11 cellular contexts compared by ENCODE assay signal in genomic region chr7:139699640-139700504, GRCh38.
DNase-seq lines count a peak whose midpoint lies in the region; ATAC-seq and TF ChIP-seq lines count a peak whose summit lies in the region.
"Had no signal": no experiment of that assay in that cellular context is flagged by ENCODE, and none has a peak within 500 bp of the region (broad histone marks: within the 10 kb centered on the region; RNA-seq: fewer than 3 reads in every experiment).

No MANE protein-coding gene starts in this region.

- in situ Hi-C loops in Panc1 (cut with HindIII; ENCODE audit: low pct_unique_long_range_greater_than_20kb, low sequenced_read_pairs), result no loop called here

- peaks cover 36% of the 10 kb centered on the region for H3K4me1 ChIP-seq in cardiac muscle cell (ENCODE audit: low read depth)
- peaks cover 31% of the 10 kb centered on the region for H3K4me1 ChIP-seq in right cardiac atrium (ENCODE audit: control insufficient read depth, insufficient read depth, low read length)
- peaks cover 5% of the 10 kb centered on the region; the same call in 1 of the 2 replicates for H3K4me1 ChIP-seq in Panc1 (ENCODE audit: control insufficient read depth, insufficient read depth, low read length)
- H3K4me1 ChIP-seq in endodermal cell (ENCODE audit: control insufficient read depth, insufficient read depth, low read length), result no peaks in the 10 kb centered on the region

- CTCF ChIA-PET in Panc1 (lab: Charles Lee) (no interaction called here), GM10248 (lab: Yijun Ruan, JAX) (interaction anchor here (2.5 kb wide), 1 partner anchor 19 kb away, joined by 6 read pairs; no protein-coding TSS in a partner anchor)

- DNase-seq in cardiac muscle cell (ENCODE audit: low read depth in 1 of 2, low spot score in 1 of 2) (no peak), right cardiac atrium (no peak), Panc1 (ENCODE audit: low read depth, low spot score) (no peak), endodermal cell (peak; percentile 82), type B pancreatic cell (ENCODE audit: extremely low spot score, unreplicated experiment) (no peak), GM10248 (ENCODE audit: extremely low spot score) (no peak), NCI-H2081 treated with DMSO at 0.1 percent for 48 hours (lab: John Stamatoyannopoulos, UW) (no peak)
- DNase-seq: CD4-positive, alpha-beta T cell had no signal

- H3K36me3 Mint-ChIP-seq in endodermal cell (ENCODE audit: low read depth), result peaks cover 14% of the 10 kb centered on the region
- peaks cover 23% of the 10 kb centered on the region for H3K36me3 Mint-ChIP-seq in type B pancreatic cell

- H3K27me3 ChIP-seq in cardiac muscle cell (no peaks in the 10 kb centered on the region), right cardiac atrium (ENCODE audit: control insufficient read depth, insufficient read depth) (no peaks in the 10 kb centered on the region), Panc1 (ENCODE audit: control insufficient read depth, insufficient read depth, low read length) (no peaks in the 10 kb centered on the region), endodermal cell (ENCODE audit: control insufficient read depth, insufficient read depth, low read length, poor library complexity, severe bottlenecking) (no peaks in the 10 kb centered on the region)
- H3K27me3 ChIP-seq: upper lobe of left lung had no signal

- H3K9me3 ChIP-seq in cardiac muscle cell (ENCODE audit: low read depth), result no peaks in the 10 kb centered on the region
- H3K9me3 ChIP-seq in right cardiac atrium (ENCODE audit: control insufficient read depth, low read length), result no peaks in the 10 kb centered on the region
- H3K9me3 ChIP-seq in Panc1 (ENCODE audit: control insufficient read depth, insufficient read depth, low read depth, low read length), result no peaks in the 10 kb centered on the region
- H3K9me3 ChIP-seq in endodermal cell (ENCODE audit: control insufficient read depth, low read length), result no peaks in the 10 kb centered on the region
- H3K9me3 ChIP-seq: upper lobe of left lung had no signal

- H3K9ac ChIP-seq in endodermal cell (ENCODE audit: extremely low read depth, low read length, poor library complexity, severe bottlenecking), result no peak overlapping the region

- POLR2A ChIA-PET in Panc1 (lab: Charles Lee) (no interaction called here), GM10248 (lab: Yijun Ruan, JAX) (no interaction called here)

- no peak for ATAC-seq in right cardiac atrium
- ATAC-seq in Panc1, result peak; percentile 32; the same call in 1 of the 2 replicates
- ATAC-seq in GM18868 (IDR thresholded peaks at IDR 0.05; ENCODE audit: unreplicated experiment), result no peak

- WGBS in right cardiac atrium, result 80% methylated on average over 18 of the region's 18 CpGs
- WGBS in endodermal cell (ENCODE audit: insufficient coverage in 1 of 2, insufficient read length in 1 of 2), 2 experiments, result 88 to 90% methylated on average over 18 of the region's 18 CpGs

- H3K4me1 Mint-ChIP-seq in endodermal cell (peaks cover 13% of the 10 kb centered on the region), type B pancreatic cell (ENCODE audit: unreplicated experiment) (peaks cover 47% of the 10 kb centered on the region)
- H3K4me1 Mint-ChIP-seq: mesothelial cell of epicardium had no signal

- no peaks in the 10 kb centered on the region for H3K27me3 Mint-ChIP-seq in endodermal cell (ENCODE audit: insufficient read depth)
- H3K27me3 Mint-ChIP-seq in type B pancreatic cell, result no peaks in the 10 kb centered on the region
- H3K27me3 Mint-ChIP-seq: CD4-positive, alpha-beta T cell had no signal

- H3K27ac ChIP-seq in cardiac muscle cell, result no peak overlapping the region
- no peak overlapping the region for H3K27ac ChIP-seq in right cardiac atrium (ENCODE audit: low read length)
- no peak overlapping the region for H3K27ac ChIP-seq in Panc1 (ENCODE audit: low read length)
- H3K27ac ChIP-seq in endodermal cell (ENCODE audit: low read depth, low read length), result no peak overlapping the region

- TF ChIP-seq CTCF in cardiac muscle cell (IDR thresholded peaks at IDR 0.05; ENCODE audit: low read depth, low read length) (peak; percentile 9), Panc1 (IDR thresholded peaks at IDR 0.05) (no peak), endodermal cell (conservative IDR thresholded peaks at IDR 0.05) (peak; percentile 64), type B pancreatic cell (conservative IDR thresholded peaks at IDR 0.05) (no peak), GM10248 (IDR thresholded peaks at IDR 0.05; ENCODE audit: control extremely low read depth, extremely low read depth, low read depth, missing control alignments) (no peak)

- H3K4me3 ChIP-seq in cardiac muscle cell, result no peak overlapping the region
- H3K4me3 ChIP-seq in right cardiac atrium (ENCODE audit: low read length), result no peak overlapping the region
- no peak overlapping the region for H3K4me3 ChIP-seq in Panc1 (ENCODE audit: low read depth in 2 of 2, low read length in 2 of 2)
- no peak overlapping the region for H3K4me3 ChIP-seq in endodermal cell (ENCODE audit: low read length)
- H3K4me3 ChIP-seq: upper lobe of left lung had no signal

- H3K27ac Mint-ChIP-seq in endodermal cell, result peak overlapping the region; percentile 44
- peak overlapping the region; percentile 56 for H3K27ac Mint-ChIP-seq in type B pancreatic cell
- H3K27ac Mint-ChIP-seq: CD4-positive, alpha-beta T cell; mesothelial cell of epicardium had no signal

- H3K36me3 ChIP-seq in cardiac muscle cell (no peaks in the 10 kb centered on the region), Panc1 (ENCODE audit: control insufficient read depth, insufficient read depth, low read length) (no peaks in the 10 kb centered on the region), endodermal cell (ENCODE audit: control insufficient read depth, insufficient read depth, low read length) (peaks cover 55% of the 10 kb centered on the region)

- H3K9me3 Mint-ChIP-seq in endodermal cell (no peaks in the 10 kb centered on the region), type B pancreatic cell (no peaks in the 10 kb centered on the region)
- H3K9me3 Mint-ChIP-seq: CD4-positive, alpha-beta T cell; mesothelial cell of epicardium had no signal

- intact Hi-C loops in right cardiac atrium (cut with DNase I) (no loop called here), Panc1 (cut with micrococcal nuclease; ENCODE audit: unreplicated experiment) (no loop called here)

- no peak overlapping the region for H3K4me3 Mint-ChIP-seq in endodermal cell
- H3K4me3 Mint-ChIP-seq in type B pancreatic cell, result no peak overlapping the region
- H3K4me3 Mint-ChIP-seq: CD4-positive, alpha-beta T cell; mesothelial cell of epicardium had no signal

- no TSS peak for BruUV-seq in Panc1 (replicated peaks; lab: Mats Ljungman, UMichigan)

Comparison
In these comparisons a context has a peak if more than half of its experiments do, and no peak if none do; other contexts are left out.
1. CTCF ChIP-seq: peak in cardiac muscle cell (single experiment) and endodermal cell (single experiment); none in Panc1 (single experiment), type B pancreatic cell (single experiment) and GM10248 (single experiment).